In genomic region chr9:79667716-79668458, GRCh38 we compare ENCODE assay signal across 12 cellular contexts.
A peak's percentile ranks its signal among the peaks of the same experiment; 100 is the strongest.
DNase-seq lines count a peak whose midpoint lies in the region; ATAC-seq and TF ChIP-seq lines count a peak whose summit lies in the region.
"Had no signal": no experiment of that assay in that cellular context is flagged by ENCODE, and none has a peak within 500 bp of the region (broad histone marks: within the 10 kb centered on the region; RNA-seq: fewer than 3 reads in every experiment).

No MANE protein-coding gene starts in this region.

- no peaks in the 10 kb centered on the region for H3K9me3 ChIP-seq in lower lobe of right lung
- H3K9me3 ChIP-seq: esophagus muscularis mucosa had no signal

- TF ChIP-seq CTCF in lower lobe of right lung (IDR thresholded peaks at IDR 0.05) = no peak

- no peaks in the 10 kb centered on the region for H3K27me3 ChIP-seq in lower lobe of right lung (ENCODE audit: low read depth)
- H3K27me3 ChIP-seq: cardiac muscle cell, esophagus muscularis mucosa had no signal

- H3K4me1 ChIP-seq in lower lobe of right lung = peaks cover 10% of the 10 kb centered on the region

- ATAC-seq in lower lobe of right lung (peak; percentile 37 to 70), HG03520 (IDR thresholded peaks at IDR 0.05; ENCODE audit: unreplicated experiment) (no peak), GM21576 (IDR thresholded peaks at IDR 0.05; ENCODE audit: unreplicated experiment) (no peak), HG02588 (IDR thresholded peaks at IDR 0.05; ENCODE audit: unreplicated experiment) (no peak), HG02885 (IDR thresholded peaks at IDR 0.05; ENCODE audit: poor library complexity, unreplicated experiment) (no peak)
- ATAC-seq: activated CD4-positive, alpha-beta T cell treated with anti-CD3 and anti-CD28 coated beads for 36 hours; naive thymus-derived CD4-positive, alpha-beta T cell had no signal

- DNase-seq in DMS153 (lab: John Stamatoyannopoulos, UW) = peak; percentile 100
- DNase-seq in NCI-H1436 (lab: John Stamatoyannopoulos, UW) = peak; percentile 71
- peak; percentile 17 for DNase-seq in NCI-H82 treated with DMSO at 0.1 percent for 48 hours (lab: John Stamatoyannopoulos, UW; ENCODE audit: unreplicated experiment)
- no peak for DNase-seq in lower lobe of right lung
- DNase-seq: activated CD4-positive, alpha-beta T cell treated with anti-CD3 and anti-CD28 coated beads for 36 hours; naive thymus-derived CD4-positive, alpha-beta T cell had no signal

- H3K36me3 ChIP-seq in lower lobe of right lung = no peaks in the 10 kb centered on the region
- H3K36me3 ChIP-seq: cardiac muscle cell, esophagus muscularis mucosa had no signal

- intact Hi-C loops in lower lobe of right lung (cut with DNase I) = no loop called here

- no peak overlapping the region for H3K27ac ChIP-seq in lower lobe of right lung
- H3K27ac ChIP-seq: cardiac muscle cell, esophagus muscularis mucosa had no signal

- no peak overlapping the region for H3K4me3 ChIP-seq in lower lobe of right lung
- H3K4me3 ChIP-seq: cardiac muscle cell, esophagus muscularis mucosa had no signal

Comparison
In these comparisons a context has a peak if more than half of its experiments do, and no peak if none do; other contexts are left out.
1. ATAC-seq: peak in lower lobe of right lung (2 of 2); none in HG03520 (single experiment), GM21576 (single experiment), HG02588 (single experiment) and HG02885 (single experiment).